In the genomic region with DNA sequence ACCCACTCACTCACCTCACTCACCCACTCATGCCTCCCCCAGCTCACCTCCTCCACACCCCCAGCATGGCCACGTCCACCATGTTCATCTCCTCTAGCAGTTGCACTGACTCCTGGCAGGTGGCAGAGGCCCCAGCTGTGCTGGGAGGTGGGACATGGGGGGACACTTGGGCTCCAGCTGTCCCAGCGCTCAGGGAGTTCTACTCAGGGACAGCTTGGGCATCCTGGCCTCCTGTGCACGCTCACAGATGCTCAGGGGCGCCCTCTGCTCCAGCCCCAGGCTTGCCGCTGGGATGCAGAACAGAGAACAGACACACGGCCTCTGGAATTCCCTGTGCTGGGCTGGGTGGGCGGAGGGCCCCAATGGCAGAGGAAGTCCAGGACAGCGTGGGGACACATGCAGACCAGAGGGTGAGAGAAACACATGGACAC, we compare ENCODE assay signal across 31 cellular contexts. TPM values are rescaled to one million over a fixed set of nuclear protein-coding genes. Genes with fewer than 3 reads are reported as not detected.
DNase-seq lines count a peak whose midpoint lies in the region; ATAC-seq and TF ChIP-seq lines count a peak whose summit lies in the region.
"Had no signal": no experiment of that assay in that cellular context is flagged by ENCODE, and none has a peak within 500 bp of the region (broad histone marks: within the 10 kb centered on the region; RNA-seq: fewer than 3 reads in every experiment).

No MANE protein-coding gene starts in this region.

- WGBS in esophagus muscularis mucosa, result 73% methylated on average over 3 of the region's 8 CpGs
- WGBS in sigmoid colon, 2 donors, result 63 to 71% methylated on average over 8 of the region's 8 CpGs

- H3K4me1 ChIP-seq in esophagus muscularis mucosa, result no peaks in the 10 kb centered on the region
- no peaks in the 10 kb centered on the region for H3K4me1 ChIP-seq in sigmoid colon
- H3K4me1 ChIP-seq: HAP-1, suprapubic skin had no signal

- no peak for ATAC-seq in HG02759 (IDR thresholded peaks at IDR 0.05; ENCODE audit: unreplicated experiment)
- ATAC-seq: stimulated activated naive B cell treated with anti-CD40 and anti-IgM and Interleukin-4, amounts not matched to agents 10 μg/mL and 1 μg/mL and 100 μg/mL, for 72 hours had no signal

- no peak overlapping the region for H3K27ac ChIP-seq in esophagus muscularis mucosa (replicated peaks in 1 of 4)
- no peak overlapping the region for H3K27ac ChIP-seq in sigmoid colon
- H3K27ac ChIP-seq: brain microvascular endothelial cell, KMS-11, SK-N-MC, suprapubic skin had no signal

- CTCF ChIA-PET in activated naive CD4-positive, alpha-beta T cell treated with anti-CD3 and anti-CD28 coated beads for 36 hours (lab: Charles Lee), result interaction anchor here (1.1 kb wide), 1 partner anchor 520 kb away, joined by 3 read pairs; no protein-coding TSS in a partner anchor

- H3K4me3 ChIP-seq in esophagus muscularis mucosa, result no peak overlapping the region
- no peak overlapping the region for H3K4me3 ChIP-seq in sigmoid colon
- H3K4me3 ChIP-seq: HAP-1, SK-N-MC, suprapubic skin had no signal

- H3K9me3 ChIP-seq in esophagus muscularis mucosa, result peaks cover 0 to 13% (median 0%) of the 10 kb centered on the region in 4 donors
- H3K9me3 ChIP-seq in sigmoid colon, result peaks cover 0 to 5% (median 1%) of the 10 kb centered on the region in 4 donors
- H3K9me3 ChIP-seq: HAP-1 had no signal

- H3K36me3 ChIP-seq in esophagus muscularis mucosa, result no peaks in the 10 kb centered on the region
- no peaks in the 10 kb centered on the region for H3K36me3 ChIP-seq in sigmoid colon
- H3K36me3 ChIP-seq: brain microvascular endothelial cell, HAP-1, suprapubic skin had no signal

- no peaks in the 10 kb centered on the region for H3K27me3 Mint-ChIP-seq in activated naive CD4-positive, alpha-beta T cell treated with anti-CD3 and anti-CD28 coated beads for 36 hours (ENCODE audit: low read depth)
- H3K27me3 Mint-ChIP-seq in immature natural killer cell (ENCODE audit: low read depth in 3 of 3), result peaks cover 0 to 6% (median 3%) of the 10 kb centered on the region in 3 donors
- H3K27me3 Mint-ChIP-seq: activated T-cell treated with anti-CD3 and anti-CD28 coated beads, Interleukin-2, amount 50 U/mL, for 24 hours had no signal

- no peak overlapping the region for H3K4me3 Mint-ChIP-seq in activated naive CD4-positive, alpha-beta T cell treated with anti-CD3 and anti-CD28 coated beads for 36 hours
- H3K4me3 Mint-ChIP-seq in immature natural killer cell, result no peak overlapping the region
- H3K4me3 Mint-ChIP-seq: activated T-cell treated with anti-CD3 and anti-CD28 coated beads, Interleukin-2, amount 50 U/mL, for 24 hours; neural crest cell; stimulated activated naive B cell treated with anti-CD40 and anti-IgM and Interleukin-4, amounts not matched to agents 10 μg/mL and 1 μg/mL and 100 μg/mL, for 72 hours; T-helper 1 cell treated with Interleukin-12 subunit alpha and Interleukin-12 subunit beta and Interleukin-4 antibody, amounts not matched to agents 30 μg/mL and 1 μg/mL, for 36 hours had no signal

- H3K27me3 ChIP-seq in esophagus muscularis mucosa (peaks cover 0 to 46% (median 0%) of the 10 kb centered on the region in 4 donors), sigmoid colon (peaks cover 0 to 22% (median 9%) of the 10 kb centered on the region in 3 donors)
- H3K27me3 ChIP-seq: brain microvascular endothelial cell had no signal

- peaks cover 16% of the 10 kb centered on the region for H3K36me3 Mint-ChIP-seq in activated naive CD4-positive, alpha-beta T cell treated with anti-CD3 and anti-CD28 coated beads for 36 hours (ENCODE audit: low read depth)
- peaks cover 13 to 19% (median 19%) of the 10 kb centered on the region in 3 donors for H3K36me3 Mint-ChIP-seq in immature natural killer cell

- TF ChIP-seq POLR2A in esophagus muscularis mucosa (IDR thresholded peaks at IDR 0.05; ENCODE audit: low read depth) (no peak), sigmoid colon (IDR thresholded peaks at IDR 0.05) (no peak)

- peaks cover 25% of the 10 kb centered on the region for H3K9me3 Mint-ChIP-seq in activated naive CD4-positive, alpha-beta T cell treated with anti-CD3 and anti-CD28 coated beads for 36 hours
- H3K9me3 Mint-ChIP-seq in immature natural killer cell, result peaks cover 7 to 20% (median 18%) of the 10 kb centered on the region in 6 donors

- no peak for DNase-seq in activated naive CD4-positive, alpha-beta T cell treated with anti-CD3 and anti-CD28 coated beads for 36 hours
- DNase-seq in activated naive CD4-positive, alpha-beta T cell treated with Interleukin-2 at 50 U/mL for 16 hours, result no peak
- DNase-seq in NCI-H2171 treated with DMSO at 0.1 percent for 48 hours (lab: John Stamatoyannopoulos, UW), result peak; percentile 39
- DNase-seq in esophagus muscularis mucosa (ENCODE audit: extremely low spot score), result peak; percentile 62
- DNase-seq in sigmoid colon, result peak; percentile 55
- DNase-seq in activated CD4-positive, alpha-beta T cell treated with anti-CD3 and anti-CD28 coated beads for 1 hour, result no peak
- DNase-seq in immature natural killer cell, result no peak
- DNase-seq: 8988T; activated CD4-positive, alpha-beta T cell treated with anti-CD3 and anti-CD28 coated beads for 4 hours; activated gamma-delta T cell treated with Interleukin-2 at 50 U/mL for 16 hours; activated T-cell treated with anti-CD3 and anti-CD28 coated beads, Interleukin-2, amount 50 U/mL, for 24 hours; amniotic stem cell; brain microvascular endothelial cell; effector CD8-positive, alpha-beta T cell; erythroblast; head of caudate nucleus; NCI-H2081; stimulated activated CD4-positive, alpha-beta T cell treated with anti-CD3 and anti-CD28 coated beads, Interleukin-4, amount 100 ng/mL, for 4 hours; stimulated activated naive B cell treated with anti-CD40 and anti-IgM and Interleukin-4, amounts not matched to agents 10 μg/mL and 1 μg/mL and 100 μg/mL, for 72 hours had no signal

- H3K4me1 Mint-ChIP-seq in activated naive CD4-positive, alpha-beta T cell treated with anti-CD3 and anti-CD28 coated beads for 36 hours (ENCODE audit: low read depth), result peaks cover 40% of the 10 kb centered on the region
- H3K4me1 Mint-ChIP-seq in immature natural killer cell, result peaks cover 36 to 43% of the 10 kb centered on the region in 2 donors
- H3K4me1 Mint-ChIP-seq: neural crest cell had no signal

- no peak for TF ChIP-seq EP300 in esophagus muscularis mucosa (IDR thresholded peaks at IDR 0.05)
- no peak for TF ChIP-seq EP300 in sigmoid colon (IDR thresholded peaks at IDR 0.05)

- intact Hi-C loops in activated naive CD4-positive, alpha-beta T cell treated with anti-CD3 and anti-CD28 coated beads for 36 hours (cut with micrococcal nuclease), result no loop called here
- intact Hi-C loops in esophagus muscularis mucosa (cut with DNase I) (no loop called here), sigmoid colon (cut with DNase I) (no loop called here)

- TF ChIP-seq CTCF in esophagus muscularis mucosa (IDR thresholded peaks at IDR 0.05) (no peak), sigmoid colon (IDR thresholded peaks at IDR 0.05) (no peak)

- H3K27ac Mint-ChIP-seq in activated naive CD4-positive, alpha-beta T cell treated with anti-CD3 and anti-CD28 coated beads for 36 hours, result peak overlapping the region; percentile 31
- H3K27ac Mint-ChIP-seq in immature natural killer cell, result peak overlapping the region in 1 of 6 donors; percentile 44
- H3K27ac Mint-ChIP-seq: stimulated activated naive B cell treated with anti-CD40 and anti-IgM and Interleukin-4, amounts not matched to agents 10 μg/mL and 1 μg/mL and 100 μg/mL, for 72 hours; T-helper 1 cell treated with Interleukin-12 subunit alpha and Interleukin-12 subunit beta and Interleukin-4 antibody, amounts not matched to agents 30 μg/mL and 1 μg/mL, for 36 hours had no signal

RNA-seq across cellular contexts. Expression of a gene that starts 5.2 kb away (rescaled TPM):
- not detected for total RNA-seq in activated naive CD4-positive, alpha-beta T cell treated with anti-CD3 and anti-CD28 coated beads for 36 hours
- not detected for total RNA-seq in esophagus muscularis mucosa
- total RNA-seq in sigmoid colon, result not detected
- not detected for polyA plus RNA-seq in sigmoid colon
- polyA plus RNA-seq in immature natural killer cell, result not detected
- total RNA-seq: fibroblast of villous mesenchyme, G401, lung microvascular endothelial cell, neural crest cell, OCI-LY7, posterior vena cava had no signal

RNA-seq across cellular contexts. Expression of a gene that starts 9.8 kb away (rescaled TPM):
- not detected for total RNA-seq in activated naive CD4-positive, alpha-beta T cell treated with anti-CD3 and anti-CD28 coated beads for 36 hours
- total RNA-seq in esophagus muscularis mucosa (not detected), sigmoid colon (not detected)
- polyA plus RNA-seq in sigmoid colon (not detected), immature natural killer cell (not detected)
- total RNA-seq: fibroblast of villous mesenchyme, G401, lung microvascular endothelial cell, neural crest cell, OCI-LY7, posterior vena cava had no signal

RNA-seq across cellular contexts. Expression of a gene that starts 16.7 kb away (rescaled TPM):
- total RNA-seq in activated naive CD4-positive, alpha-beta T cell treated with anti-CD3 and anti-CD28 coated beads for 36 hours, result not detected
- total RNA-seq in esophagus muscularis mucosa, result not detected
- total RNA-seq in sigmoid colon, result not detected
- polyA plus RNA-seq in sigmoid colon, result not detected
- not detected for polyA plus RNA-seq in immature natural killer cell
- total RNA-seq: fibroblast of villous mesenchyme, G401, lung microvascular endothelial cell, neural crest cell, OCI-LY7, posterior vena cava had no signal

RNA-seq across cellular contexts. Expression of a gene that starts 20.1 kb away (rescaled TPM):
- not detected for total RNA-seq in activated naive CD4-positive, alpha-beta T cell treated with anti-CD3 and anti-CD28 coated beads for 36 hours
- not detected for total RNA-seq in esophagus muscularis mucosa
- total RNA-seq in sigmoid colon, result not detected
- not detected for polyA plus RNA-seq in sigmoid colon
- polyA plus RNA-seq in immature natural killer cell, result not detected
- total RNA-seq: fibroblast of villous mesenchyme, G401, lung microvascular endothelial cell, neural crest cell, OCI-LY7, posterior vena cava had no signal

RNA-seq across cellular contexts. Expression of a gene that starts 24.8 kb away (rescaled TPM):
- not detected for total RNA-seq in activated naive CD4-positive, alpha-beta T cell treated with anti-CD3 and anti-CD28 coated beads for 36 hours
- total RNA-seq in esophagus muscularis mucosa (not detected), sigmoid colon (not detected)
- polyA plus RNA-seq in sigmoid colon (not detected), immature natural killer cell (not detected)
- total RNA-seq: fibroblast of villous mesenchyme, G401, lung microvascular endothelial cell, neural crest cell, OCI-LY7, posterior vena cava had no signal

Comparison
In these comparisons a context has a peak if more than half of its experiments do, and no peak if none do; other contexts are left out.
1. DNase-seq: peak in NCI-H2171 treated with DMSO at 0.1 percent for 48 hours (single experiment), esophagus muscularis mucosa (single experiment) and sigmoid colon (single experiment); none in activated naive CD4-positive, alpha-beta T cell treated with anti-CD3 and anti-CD28 coated beads for 36 hours (single experiment), activated naive CD4-positive, alpha-beta T cell treated with Interleukin-2 at 50 U/mL for 16 hours (single experiment), activated CD4-positive, alpha-beta T cell treated with anti-CD3 and anti-CD28 coated beads for 1 hour (single experiment) and immature natural killer cell (0 of 3).